34 cellular contexts compared by ENCODE assay signal in the genomic region with DNA sequence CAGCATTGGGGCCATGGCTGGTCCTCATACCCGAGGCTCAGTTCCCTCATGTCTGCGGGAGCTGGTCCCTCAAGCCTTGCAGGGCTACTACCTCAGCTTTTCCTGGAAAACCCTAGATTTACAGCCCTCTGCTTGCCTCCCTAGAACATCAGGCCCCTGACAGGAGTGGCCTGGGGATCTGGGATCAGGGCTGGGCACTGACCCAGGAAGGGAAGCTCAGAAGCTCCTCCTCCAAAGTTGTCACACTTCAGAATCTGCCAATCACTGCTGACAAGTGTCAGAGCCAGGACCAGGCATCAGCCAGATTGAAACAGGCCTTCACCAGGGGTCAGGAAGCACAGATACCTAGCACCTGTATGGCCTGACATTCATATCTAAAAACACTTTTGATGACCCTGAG.
"Had no signal": no experiment of that assay in that cellular context is flagged by ENCODE, and none has a peak within 500 bp of the region (broad histone marks: within the 10 kb centered on the region; RNA-seq: fewer than 3 reads in every experiment).

No MANE protein-coding gene starts in this region.

- H3K4me1 ChIP-seq: ascending aorta had no signal

- H3K36me3 ChIP-seq: ascending aorta, cardiac muscle cell had no signal

- H3K4me3 Mint-ChIP-seq: activated CD4-positive, alpha-beta memory T cell treated with anti-CD3 and anti-CD28 coated beads for 36 hours; activated naive CD4-positive, alpha-beta T cell treated with anti-CD3 and anti-CD28 coated beads, Interleukin-2, amount 50 U/mL, for 24 hours; activated naive CD8-positive, alpha-beta T cell treated with anti-CD3 and anti-CD28 coated beads, Interleukin-2, amount 10 ng/mL, durations not matched to agents 7 days and 5 days; activated T-cell treated with anti-CD3 and anti-CD28 coated beads, Interleukin-2, amount 50 U/mL, for 4 hours; activated T-helper 1 cell treated with anti-CD3 and anti-CD28 coated beads, Interleukin-12 subunit alpha, Interleukin-12 subunit beta, Interleukin-2, Interleukin-4 antibody, amounts not matched to agents 30 ng/mL and 10 ng/mL and 1 ng/mL, durations not matched to agents 14 hours and 24 hours and 36 hours; T-helper 1 cell treated with Interleukin-12 subunit alpha and Interleukin-12 subunit beta and Interleukin-4 antibody, amounts not matched to agents 30 μg/mL and 1 μg/mL, for 36 hours; T-helper 2 cell treated with Interferon-gamma antibody and Interleukin-4, amounts not matched to agents 5 μg/mL and 100 μg/mL, for 36 hours; WTC11 had no signal

- H3K27ac Mint-ChIP-seq: activated CD4-positive, alpha-beta memory T cell treated with anti-CD3 and anti-CD28 coated beads for 36 hours; activated naive CD4-positive, alpha-beta T cell treated with anti-CD3 and anti-CD28 coated beads, Interleukin-2, amount 50 U/mL, for 24 hours; activated naive CD8-positive, alpha-beta T cell treated with anti-CD3 and anti-CD28 coated beads, Interleukin-2, amount 10 ng/mL, durations not matched to agents 7 days and 5 days; activated T-helper 1 cell treated with anti-CD3 and anti-CD28 coated beads, Interleukin-12 subunit alpha, Interleukin-12 subunit beta, Interleukin-2, Interleukin-4 antibody, amounts not matched to agents 30 ng/mL and 10 ng/mL and 1 ng/mL, durations not matched to agents 14 hours and 24 hours and 36 hours; T-helper 1 cell treated with Interleukin-12 subunit alpha and Interleukin-12 subunit beta and Interleukin-4 antibody, amounts not matched to agents 30 μg/mL and 1 μg/mL, for 36 hours; T-helper 2 cell treated with Interferon-gamma antibody and Interleukin-4, amounts not matched to agents 5 μg/mL and 100 μg/mL, for 36 hours; WTC11 had no signal

- H3K9ac ChIP-seq: KMS-11 had no signal

- H3K9me3 Mint-ChIP-seq: activated naive CD4-positive, alpha-beta T cell treated with anti-CD3 and anti-CD28 coated beads, Interleukin-2, amount 50 U/mL, for 24 hours; T-helper 1 cell treated with Interleukin-12 subunit alpha and Interleukin-12 subunit beta and Interleukin-4 antibody, amounts not matched to agents 30 μg/mL and 1 μg/mL, for 36 hours; T-helper 2 cell treated with Interferon-gamma antibody and Interleukin-4, amounts not matched to agents 5 μg/mL and 100 μg/mL, for 36 hours had no signal

- H2AFZ ChIP-seq: PC-9 had no signal

- ATAC-seq: activated T-cell treated with anti-CD3 and anti-CD28 coated beads, Interleukin-2, amount 50 U/mL, for 4 hours; Right ventricle myocardium inferior; WTC11 had no signal

- H3K4me3 ChIP-seq: cardiac muscle cell, PC-9 had no signal

- H3K27ac ChIP-seq: ascending aorta, cardiac muscle cell, KMS-11, PC-9, RWPE1 had no signal

- DNase-seq: activated CD4-positive, alpha-beta memory T cell treated with anti-CD3 and anti-CD28 coated beads for 36 hours; activated CD4-positive, alpha-beta T cell treated with anti-CD3 and anti-CD28 coated beads for 4 hours; activated CD4-positive, alpha-beta T cell treated with anti-CD3 and anti-CD28 coated beads, Interleukin-2, amount 50 U/mL, for 1 hour; activated CD4-positive, CD25-positive, alpha-beta regulatory T cell treated with anti-CD3 and anti-CD28 coated beads, Interleukin-2, amount 50 U/mL, for 72 hours; activated CD8-positive, alpha-beta memory T cell treated with anti-CD3 and anti-CD28 coated beads, Interleukin-2, amount 50 U/mL, for 4 hours; activated gamma-delta T cell; activated naive CD4-positive, alpha-beta T cell treated with Interleukin-2 at 50 U/mL for 16 hours; activated naive CD8-positive, alpha-beta T cell treated with anti-CD3 and anti-CD28 coated beads, Interleukin-2, amount 10 ng/mL, durations not matched to agents 7 days and 5 days; activated T-cell treated with anti-CD3 and anti-CD28 coated beads for 4 hours; activated T-cell treated with anti-CD3 and anti-CD28 coated beads, Interleukin-2, amount 50 U/mL, for 4 hours; amygdala; MM.1S; MV-4-11; NCI-H1092; NCI-H1436 treated with DMSO at 0.1 percent for 48 hours; NCI-H1694 treated with DMSO at 0.1 percent for 48 hours; NCI-H2029; NCI-H2171; NCI-H510A; NCI-H526; NCI-H748 treated with DMSO at 0.1 percent for 48 hours; NK-92 treated with Interleukin-12 subunit alpha and Interleukin-12 subunit beta, amount 100 ng/mL, for 24 hours; PC-9; SIG-M5 had no signal

- H3K27me3 ChIP-seq: ascending aorta, cardiac muscle cell had no signal

- H3K4me1 Mint-ChIP-seq: activated naive CD4-positive, alpha-beta T cell treated with anti-CD3 and anti-CD28 coated beads, Interleukin-2, amount 50 U/mL, for 24 hours; activated naive CD8-positive, alpha-beta T cell treated with anti-CD3 and anti-CD28 coated beads, Interleukin-2, amount 10 ng/mL, durations not matched to agents 7 days and 5 days had no signal

- H3K9me3 ChIP-seq: ascending aorta had no signal

- H3K4me2 ChIP-seq: KMS-11, PC-9 had no signal

- H3K27me3 Mint-ChIP-seq: activated naive CD8-positive, alpha-beta T cell treated with anti-CD3 and anti-CD28 coated beads, Interleukin-2, amount 10 ng/mL, durations not matched to agents 7 days and 5 days had no signal
